Comparison of ENCODE assay signal across 9 cellular contexts in the genomic region with DNA sequence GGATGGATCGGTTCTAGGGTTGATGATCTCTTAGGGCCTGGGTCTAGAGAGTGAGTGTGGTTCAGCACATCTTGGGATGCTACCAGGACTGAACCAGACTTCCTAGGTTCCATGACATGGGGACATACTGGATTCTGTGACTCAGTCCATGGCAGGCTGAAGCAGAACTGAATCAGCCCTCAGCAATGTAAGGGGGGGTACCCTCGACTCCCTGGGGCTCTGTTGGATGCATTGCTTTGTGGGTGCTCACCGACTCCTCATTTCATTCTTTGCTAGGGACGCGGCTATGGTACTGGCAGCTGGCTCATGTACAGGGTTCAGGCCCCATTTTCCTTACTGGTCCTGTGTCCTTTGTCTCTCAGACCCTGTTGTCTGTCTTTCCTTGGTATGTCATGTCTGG. TPM values are rescaled to one million over a fixed set of nuclear protein-coding genes. Genes with fewer than 3 reads are reported as not detected.
A peak's percentile ranks its signal among the peaks of the same experiment; 100 is the strongest.
DNase-seq lines count a peak whose midpoint lies in the region; ATAC-seq and TF ChIP-seq lines count a peak whose summit lies in the region.
"Had no signal": no experiment of that assay in that cellular context is flagged by ENCODE, and none has a peak within 500 bp of the region (broad histone marks: within the 10 kb centered on the region; RNA-seq: fewer than 3 reads in every experiment).

No MANE protein-coding gene starts in this region.

- peak overlapping the region; percentile 43; the same call in 1 of the 2 replicates for H3K9ac ChIP-seq in ES-I3 (ENCODE audit: low read depth, low read length)

- H3K36me3 ChIP-seq in ES-I3 (ENCODE audit: insufficient read depth, low read length) = no peaks in the 10 kb centered on the region
- no peaks in the 10 kb centered on the region for H3K36me3 ChIP-seq in ectodermal cell (ENCODE audit: control insufficient read depth, insufficient read depth, low read length)
- H3K36me3 ChIP-seq in upper lobe of left lung = no peaks in the 10 kb centered on the region

- H3K27ac ChIP-seq in ectodermal cell (ENCODE audit: insufficient read depth, low read depth, low read length, poor library complexity, severe bottlenecking) = no peak overlapping the region
- H3K27ac ChIP-seq in upper lobe of left lung = no peak overlapping the region

- peak; percentile 25 for ATAC-seq in omental fat pad (ENCODE audit: low FRiP score)
- ATAC-seq in upper lobe of left lung (ENCODE audit: low FRiP score in 2 of 2) = no peak

- DNase-seq in RPMI7951 (ENCODE audit: low read depth) (peak; percentile 82), omental fat pad (ENCODE audit: low spot score) (no peak), upper lobe of left lung (no peak), pons (ENCODE audit: low spot score) (no peak), NCI-H2107 (lab: John Stamatoyannopoulos, UW) (no peak)
- DNase-seq: effector memory CD4-positive, alpha-beta T cell; stimulated activated CD4-positive, alpha-beta T cell treated with anti-CD3 and anti-CD28 coated beads, Interleukin-2, amount 100 ng/mL, for 24 hours had no signal

- peaks cover 12% of the 10 kb centered on the region for H3K27me3 ChIP-seq in ectodermal cell (ENCODE audit: control insufficient read depth, insufficient read depth, low read length, poor library complexity, severe bottlenecking)
- peaks cover 0 to 5% (median 0%) of the 10 kb centered on the region in 4 donors for H3K27me3 ChIP-seq in upper lobe of left lung

- no peak for TF ChIP-seq EP300 in upper lobe of left lung (IDR thresholded peaks at IDR 0.05)

- TF ChIP-seq CTCF in omental fat pad (IDR thresholded peaks at IDR 0.05) (no peak), upper lobe of left lung (IDR thresholded peaks at IDR 0.05) (no peak)

- H3K9me3 ChIP-seq in ES-I3 (ENCODE audit: control insufficient read depth, insufficient read depth, low read length) = no peaks in the 10 kb centered on the region
- peaks cover 2% of the 10 kb centered on the region for H3K9me3 ChIP-seq in ectodermal cell (ENCODE audit: control insufficient read depth, low read length)
- H3K9me3 ChIP-seq in upper lobe of left lung = no peaks in the 10 kb centered on the region

- WGBS in ectodermal cell, 2 experiments = 79 to 90% methylated on average over 5 of the region's 5 CpGs
- 86 to 90% methylated on average over 5 of the region's 5 CpGs for WGBS in upper lobe of left lung, 2 donors

- peaks cover 11% of the 10 kb centered on the region; the same call in 1 of the 2 replicates for H3K4me1 ChIP-seq in ES-I3 (ENCODE audit: insufficient read depth, low read length)
- H3K4me1 ChIP-seq in ectodermal cell (ENCODE audit: control insufficient read depth, insufficient read depth, low read length) = peaks cover 35% of the 10 kb centered on the region
- H3K4me1 ChIP-seq in upper lobe of left lung = peaks cover 3 to 18% (median 15%) of the 10 kb centered on the region in 4 donors

- H3K4me3 ChIP-seq in ectodermal cell (ENCODE audit: insufficient read depth, low read depth, low read length) (peak overlapping the region; percentile 87), upper lobe of left lung (no peak overlapping the region)

- no peak for TF ChIP-seq POLR2A in upper lobe of left lung (IDR thresholded peaks at IDR 0.05)

RNA-seq across cellular contexts. Expression of a gene that starts 0.7 kb away (rescaled TPM):
- total RNA-seq in RPMI7951 (2014; rRNA removed; shearing (Covaris generic)) = 14.9 and 16.9 TPM in 2 replicates
- 18.8 TPM for polyA plus RNA-seq in ectodermal cell (2013, experiment 1 of 4)
- 25.7 TPM for polyA plus RNA-seq in ectodermal cell (2013, experiment 2 of 4)
- polyA plus RNA-seq in ectodermal cell (2013, experiment 3 of 4) = 14.9 TPM
- polyA plus RNA-seq in ectodermal cell (2013, experiment 4 of 4) = 19.3 TPM
- 1 to 10 TPM; 2.1 to 8.5 (median 7.0) TPM for total RNA-seq in omental fat pad
- total RNA-seq in upper lobe of left lung = 100 to 1,000 TPM in 1 of 6 donors, 10 to 100 TPM in 2, 1 to 10 TPM in 3; 5.8 to 132 (median 10.1) TPM
